In genomic region chr20:53330744-53331143, GRCh38 we compare ENCODE assay signal across 23 cellular contexts.
DNase-seq lines count a peak whose midpoint lies in the region; ATAC-seq, FAIRE-seq and TF ChIP-seq lines count a peak whose summit lies in the region.
"Had no signal": no experiment of that assay in that cellular context is flagged by ENCODE, and none has a peak within 500 bp of the region (broad histone marks: within the 10 kb centered on the region; RNA-seq: fewer than 3 reads in every experiment).

No MANE protein-coding gene starts in this region.

- no peak overlapping the region for H2BK15ac ChIP-seq in mesenchymal stem cell (ENCODE audit: low read depth, poor library complexity, severe bottlenecking)

- H3K9me3 ChIP-seq in mesenchymal stem cell (ENCODE audit: control insufficient read depth, low read length) (no peaks in the 10 kb centered on the region), sigmoid colon (no peaks in the 10 kb centered on the region), pancreas (no peaks in the 10 kb centered on the region)
- H3K9me3 ChIP-seq: upper lobe of left lung had no signal

- H3K14ac ChIP-seq in mesenchymal stem cell (ENCODE audit: low read length in 2 of 2) = no peak overlapping the region

- no peak overlapping the region for H3K4ac ChIP-seq in mesenchymal stem cell (ENCODE audit: low read depth in 1 of 2, low read length in 2 of 2)

- H3K4me3 ChIP-seq in mesenchymal stem cell (ENCODE audit: insufficient read depth in 1 of 2, low read depth in 1 of 2, low read length in 2 of 2) (peak overlapping the region in 1 of 2 experiments; percentile 48), sigmoid colon (no peak overlapping the region), pancreas (no peak overlapping the region)
- H3K4me3 ChIP-seq: coronary artery, skin epidermis, upper lobe of left lung had no signal

- no peak overlapping the region for H2AFZ ChIP-seq in mesenchymal stem cell (ENCODE audit: low read depth, low read length)

- H3K27ac ChIP-seq in mesenchymal stem cell (ENCODE audit: low read length, poor library complexity, severe bottlenecking) (no peak overlapping the region), sigmoid colon (peak overlapping the region; percentile 4 to 59 (median 44)), pancreas (no peak overlapping the region)
- H3K27ac ChIP-seq: brain microvascular endothelial cell, coronary artery, upper lobe of left lung had no signal

- H4K91ac ChIP-seq in mesenchymal stem cell (ENCODE audit: low read length) = no peak overlapping the region

- H3K4me1 ChIP-seq in mesenchymal stem cell (ENCODE audit: control insufficient read depth, insufficient read depth, low read depth, low read length) (peaks cover 3% of the 10 kb centered on the region), sigmoid colon (peaks cover 0 to 31% (median 24%) of the 10 kb centered on the region in 4 donors), pancreas (no peaks in the 10 kb centered on the region)

- no peak overlapping the region for H2AK5ac ChIP-seq in mesenchymal stem cell (ENCODE audit: low read length, severe bottlenecking)

- no peak for TF ChIP-seq POLR2A in sigmoid colon (IDR thresholded peaks at IDR 0.05)

- WGBS in mesenchymal stem cell = 87% methylated on average over 5 of the region's 6 CpGs
- 68 to 79% methylated on average over 6 of the region's 6 CpGs for WGBS in sigmoid colon, 2 donors
- WGBS in pancreas, 2 donors = 71 to 82% methylated on average over 6 of the region's 6 CpGs

- no peak for TF ChIP-seq EP300 in sigmoid colon (IDR thresholded peaks at IDR 0.05)

- intact Hi-C loops in sigmoid colon (cut with DNase I) (no loop called here), pancreas (cut with DNase I) (no loop called here)

- H4K8ac ChIP-seq in mesenchymal stem cell (ENCODE audit: low read length) = no peak overlapping the region

- H3K9ac ChIP-seq in mesenchymal stem cell (ENCODE audit: low read length) = peak overlapping the region; percentile 65

- no peak for TF ChIP-seq CTCF in sigmoid colon (IDR thresholded peaks at IDR 0.05)
- no peak for TF ChIP-seq CTCF in pancreas (IDR thresholded peaks at IDR 0.05)

- no peak overlapping the region for H2BK12ac ChIP-seq in mesenchymal stem cell (ENCODE audit: low read length in 2 of 2)

- peak; percentile 52 for DNase-seq in GM03348 (ENCODE audit: low spot score)
- peak; percentile 52 for DNase-seq in RPMI7951 (ENCODE audit: low read depth)
- DNase-seq in mesenchymal stem cell = peak; percentile 9
- DNase-seq in sigmoid colon = no peak
- no peak for DNase-seq in pancreas
- DNase-seq in GDM1 (lab: John Stamatoyannopoulos, UW) = no peak
- no peak for DNase-seq in stimulated activated naive CD4-positive, alpha-beta T cell treated with Interleukin-2 at 50 U/mL for 16 hours (lab: John Stamatoyannopoulos, UW)
- DNase-seq: activated CD4-positive, alpha-beta T cell treated with anti-CD3 and anti-CD28 coated beads for 36 hours; activated CD8-positive, alpha-beta memory T cell treated with anti-CD3 and anti-CD28 coated beads, Interleukin-2, amount 10 ng/mL, durations not matched to agents 7 days and 5 days; AML-193; COR-L47; Kasumi-1; naive B cell; NCI-H1048; NCI-H187 treated with DMSO at 0.1 percent for 48 hours; stimulated activated CD4-positive, alpha-beta T cell treated with anti-CD3 and anti-CD28 coated beads, Interleukin-2, amount 100 ng/mL, for 48 hours; stimulated activated naive CD8-positive, alpha-beta T cell treated with anti-CD3 and anti-CD28 coated beads, Interleukin-15, amount 100 ng/mL, for 72 hours; T-helper 1 cell; upper lobe of left lung had no signal

- H2BK120ac ChIP-seq in mesenchymal stem cell (ENCODE audit: low read depth, low read length) = no peak overlapping the region

- no peak for ATAC-seq in pancreas
- ATAC-seq: activated CD4-positive, alpha-beta T cell treated with anti-CD3 and anti-CD28 coated beads for 36 hours; activated CD8-positive, alpha-beta memory T cell treated with anti-CD3 and anti-CD28 coated beads, Interleukin-2, amount 10 ng/mL, durations not matched to agents 7 days and 5 days; stimulated activated naive CD8-positive, alpha-beta T cell treated with anti-CD3 and anti-CD28 coated beads, Interleukin-15, amount 100 ng/mL, for 72 hours had no signal

- H3K27me3 ChIP-seq in mesenchymal stem cell (ENCODE audit: control insufficient read depth in 1 of 2, insufficient read depth in 1 of 2, low read length in 2 of 2) (no peaks in the 10 kb centered on the region), sigmoid colon (no peaks in the 10 kb centered on the region), pancreas (no peaks in the 10 kb centered on the region)
- H3K27me3 ChIP-seq: brain microvascular endothelial cell, upper lobe of left lung had no signal

- no peaks in the 10 kb centered on the region for H3K79me1 ChIP-seq in mesenchymal stem cell (replicated peaks; ENCODE audit: low read length, poor library complexity, severe bottlenecking)

- H3K4me2 ChIP-seq in mesenchymal stem cell (ENCODE audit: low read length, poor library complexity, severe bottlenecking) = no peak overlapping the region

- H3K18ac ChIP-seq in mesenchymal stem cell (ENCODE audit: low read depth in 1 of 2, low read length in 2 of 2) = peak overlapping the region in 1 of 2 experiments; percentile 7

- no peaks in the 10 kb centered on the region for H3K36me3 ChIP-seq in mesenchymal stem cell (ENCODE audit: control insufficient read depth in 1 of 2, insufficient read depth in 2 of 2, low read depth in 1 of 2, low read length in 2 of 2)
- no peaks in the 10 kb centered on the region for H3K36me3 ChIP-seq in sigmoid colon
- H3K36me3 ChIP-seq in pancreas = no peaks in the 10 kb centered on the region
- H3K36me3 ChIP-seq: brain microvascular endothelial cell, upper lobe of left lung had no signal

- H3K23ac ChIP-seq in mesenchymal stem cell (ENCODE audit: low read length in 2 of 2) = no peak overlapping the region

- no peak for FAIRE-seq in pancreas (lab: Jason Lieb, UNC)
- FAIRE-seq: endometrium had no signal

- H2BK5ac ChIP-seq in mesenchymal stem cell (ENCODE audit: low read depth, low read length, poor library complexity, severe bottlenecking) = no peak overlapping the region

Comparison
In these comparisons a context has a peak if more than half of its experiments do, and no peak if none do; other contexts are left out.
1. DNase-seq: peak in GM03348 (single experiment), RPMI7951 (single experiment) and mesenchymal stem cell (single experiment); none in sigmoid colon (single experiment), pancreas (0 of 6), GDM1 (single experiment) and stimulated activated naive CD4-positive, alpha-beta T cell treated with Interleukin-2 at 50 U/mL for 16 hours (single experiment).
2. H3K27ac ChIP-seq: peak in sigmoid colon (4 of 4); none in mesenchymal stem cell (single experiment) and pancreas (0 of 4).